17 cellular contexts compared by ENCODE assay signal in the genomic region with DNA sequence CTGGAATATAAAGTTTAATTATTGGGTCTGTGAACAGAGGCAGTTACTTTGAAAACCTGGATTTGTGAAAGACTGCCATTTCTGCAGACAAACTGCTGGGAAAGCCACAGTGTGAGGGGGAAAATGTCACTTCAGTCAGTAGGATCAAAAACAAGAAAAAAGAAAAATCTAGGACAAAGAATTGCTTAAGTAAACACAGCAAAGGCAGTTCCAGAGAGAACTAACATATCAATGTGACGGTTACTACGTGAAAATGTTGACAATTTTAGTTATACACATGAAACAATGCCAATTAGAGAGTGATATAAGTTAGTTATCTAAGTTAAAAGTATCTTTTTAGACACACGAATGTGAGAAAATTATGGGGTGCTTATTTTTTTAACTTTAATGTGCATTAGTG.
DNase-seq lines count a peak whose midpoint lies in the region; ATAC-seq, FAIRE-seq and TF ChIP-seq lines count a peak whose summit lies in the region.
"Had no signal": no experiment of that assay in that cellular context is flagged by ENCODE, and none has a peak within 500 bp of the region (broad histone marks: within the 10 kb centered on the region; RNA-seq: fewer than 3 reads in every experiment).

No MANE protein-coding gene starts in this region.

- H3K14ac ChIP-seq in H9 (ENCODE audit: insufficient read depth, low read length) (no peak overlapping the region), mesenchymal stem cell (ENCODE audit: low read length in 2 of 2) (no peak overlapping the region)

- H4K91ac ChIP-seq in H9 (ENCODE audit: insufficient read length, low read depth, low read length) (no peak overlapping the region), mesenchymal stem cell (ENCODE audit: low read length) (no peak overlapping the region)

- no peak overlapping the region for H3K4me3 ChIP-seq in astrocyte (ENCODE audit: insufficient read depth, low read depth, low read length)
- no peak overlapping the region for H3K4me3 ChIP-seq in smooth muscle cell
- no peak overlapping the region for H3K4me3 ChIP-seq in mesenchymal stem cell (ENCODE audit: insufficient read depth in 1 of 2, low read depth in 1 of 2, low read length in 2 of 2)

- H3K36me3 Mint-ChIP-seq in H9 (ENCODE audit: insufficient read depth in 1 of 3, low read depth in 3 of 3): peaks cover 12 to 13% (median 12%) of the 10 kb centered on the region in 3 experiments; a peak in 6 of 7 replicates
- H3K36me3 Mint-ChIP-seq in astrocyte (ENCODE audit: low read depth, unreplicated experiment): peaks cover 3% of the 10 kb centered on the region
- peaks cover 4% of the 10 kb centered on the region for H3K36me3 Mint-ChIP-seq in neural crest cell (ENCODE audit: low read depth)
- H3K36me3 Mint-ChIP-seq: IgD-negative memory B cell had no signal

- H3F3A ChIP-seq in smooth muscle cell (ENCODE audit: low read depth): no peaks in the 10 kb centered on the region

- peak; percentile 34 for FAIRE-seq in astrocyte (lab: Jason Lieb, UNC)
- FAIRE-seq: GM12892, GM19239 had no signal

- no peak overlapping the region for H2BK5ac ChIP-seq in H9 (ENCODE audit: insufficient read length, low read length)
- H2BK5ac ChIP-seq in mesenchymal stem cell (ENCODE audit: low read depth, low read length, poor library complexity, severe bottlenecking): no peak overlapping the region

- H3K9ac ChIP-seq in H9 (ENCODE audit: extremely low read depth, insufficient read length, low read length) (no peak overlapping the region), astrocyte (ENCODE audit: low read length) (no peak overlapping the region), smooth muscle cell (ENCODE audit: low read depth) (no peak overlapping the region), mesenchymal stem cell (ENCODE audit: low read length) (no peak overlapping the region)

- H2AK5ac ChIP-seq in H9 (ENCODE audit: insufficient read length, low read length): no peak overlapping the region
- no peak overlapping the region for H2AK5ac ChIP-seq in mesenchymal stem cell (ENCODE audit: low read length, severe bottlenecking)

- H2AFZ ChIP-seq in H9 (ENCODE audit: low read length) (no peak overlapping the region), astrocyte (ENCODE audit: low read depth, low read length) (no peak overlapping the region), smooth muscle cell (ENCODE audit: low read depth) (peak overlapping the region; percentile 45), mesenchymal stem cell (ENCODE audit: low read depth, low read length) (no peak overlapping the region)

- H3K4me2 ChIP-seq in H9 (ENCODE audit: insufficient read depth, insufficient read length, low read length): no peak overlapping the region
- no peak overlapping the region for H3K4me2 ChIP-seq in astrocyte (ENCODE audit: low read length)
- H3K4me2 ChIP-seq in smooth muscle cell: no peak overlapping the region
- H3K4me2 ChIP-seq in mesenchymal stem cell (ENCODE audit: low read length, poor library complexity, severe bottlenecking): no peak overlapping the region

- no peak overlapping the region for H4K8ac ChIP-seq in H9 (replicated peaks; ENCODE audit: insufficient read length, low read depth, low read length)
- H4K8ac ChIP-seq in mesenchymal stem cell (ENCODE audit: low read length): no peak overlapping the region

- no peak overlapping the region for H4K5ac ChIP-seq in H9 (ENCODE audit: insufficient read length, low read depth, low read length)

- H3K56ac ChIP-seq in H9 (ENCODE audit: insufficient read length, low read depth, low read length): no peak overlapping the region

- H3K9me3 ChIP-seq in H9 (ENCODE audit: control insufficient read depth, low read depth, low read length) (no peaks in the 10 kb centered on the region), astrocyte (ENCODE audit: insufficient read depth, low read depth, low read length) (no peaks in the 10 kb centered on the region), smooth muscle cell (replicated peaks; ENCODE audit: low read depth) (no peaks in the 10 kb centered on the region), mesenchymal stem cell (ENCODE audit: control insufficient read depth, low read length) (no peaks in the 10 kb centered on the region)

- H3K27me3 Mint-ChIP-seq in H9 (ENCODE audit: low read depth) (no peaks in the 10 kb centered on the region), astrocyte (ENCODE audit: low read depth, unreplicated experiment) (no peaks in the 10 kb centered on the region), neural crest cell (ENCODE audit: low read depth) (no peaks in the 10 kb centered on the region)
- H3K27me3 Mint-ChIP-seq: CD4-positive, alpha-beta memory T cell; IgD-negative memory B cell had no signal

- H2BK15ac ChIP-seq in H9 (ENCODE audit: low read depth, low read length): no peak overlapping the region
- H2BK15ac ChIP-seq in mesenchymal stem cell (ENCODE audit: low read depth, poor library complexity, severe bottlenecking): no peak overlapping the region

- peak overlapping the region in 2 of 3 experiments; percentile 64 to 72; a peak in 3 of 7 replicates for H3K27ac Mint-ChIP-seq in H9
- H3K27ac Mint-ChIP-seq in astrocyte (ENCODE audit: unreplicated experiment): no peak overlapping the region
- H3K27ac Mint-ChIP-seq in neural crest cell (ENCODE audit: unreplicated experiment): peak overlapping the region; percentile 35
- H3K27ac Mint-ChIP-seq: B cell, IgD-negative memory B cell had no signal

- H3K36me3 ChIP-seq in astrocyte (ENCODE audit: insufficient read depth, low read length) (no peaks in the 10 kb centered on the region), smooth muscle cell (ENCODE audit: low read depth) (no peaks in the 10 kb centered on the region), mesenchymal stem cell (ENCODE audit: control insufficient read depth in 1 of 2, insufficient read depth in 2 of 2, low read depth in 1 of 2, low read length in 2 of 2) (no peaks in the 10 kb centered on the region)

- no peak overlapping the region for H3K23ac ChIP-seq in H9 (ENCODE audit: insufficient read length, low read depth, low read length)
- H3K23ac ChIP-seq in mesenchymal stem cell (ENCODE audit: low read length in 2 of 2): no peak overlapping the region

- H3T11ph ChIP-seq in H9 (ENCODE audit: low read length): no peak overlapping the region

- H3K27me3 ChIP-seq in H9 (ENCODE audit: insufficient read depth, low read length) (no peaks in the 10 kb centered on the region), astrocyte (ENCODE audit: insufficient read depth, low read length) (no peaks in the 10 kb centered on the region), smooth muscle cell (ENCODE audit: low read depth) (no peaks in the 10 kb centered on the region), mesenchymal stem cell (ENCODE audit: control insufficient read depth in 1 of 2, insufficient read depth in 1 of 2, low read length in 2 of 2) (no peaks in the 10 kb centered on the region)

- H2BK120ac ChIP-seq in H9 (ENCODE audit: low read depth, low read length, poor library complexity, severe bottlenecking) (no peak overlapping the region), mesenchymal stem cell (ENCODE audit: low read depth, low read length) (no peak overlapping the region)

- H3K4me1 Mint-ChIP-seq in H9: peaks cover 9 to 16% of the 10 kb centered on the region in 2 experiments
- H3K4me1 Mint-ChIP-seq in astrocyte (ENCODE audit: low read depth, unreplicated experiment): peaks cover 25% of the 10 kb centered on the region
- peaks cover 5% of the 10 kb centered on the region for H3K4me1 Mint-ChIP-seq in neural crest cell
- H3K4me1 Mint-ChIP-seq: B cell, IgD-negative memory B cell had no signal

- H3K4me3 Mint-ChIP-seq in H9: no peak overlapping the region
- H3K4me3 Mint-ChIP-seq in astrocyte (ENCODE audit: unreplicated experiment): no peak overlapping the region
- H3K4me3 Mint-ChIP-seq in neural crest cell: no peak overlapping the region
- H3K4me3 Mint-ChIP-seq: B cell; CD4-positive, alpha-beta memory T cell; IgD-negative memory B cell had no signal

- H3K79me2 ChIP-seq in H9 (ENCODE audit: insufficient read depth, low read length): no peaks in the 10 kb centered on the region; the same call in 1 of the 2 replicates
- no peaks in the 10 kb centered on the region for H3K79me2 ChIP-seq in astrocyte (ENCODE audit: insufficient read depth, low read length)
- no peaks in the 10 kb centered on the region for H3K79me2 ChIP-seq in smooth muscle cell (ENCODE audit: low read depth)

- H3K27ac ChIP-seq in H9 (ENCODE audit: insufficient read length, low read depth, low read length): no peak overlapping the region
- no peak overlapping the region for H3K27ac ChIP-seq in astrocyte (ENCODE audit: low read depth, low read length)
- no peak overlapping the region for H3K27ac ChIP-seq in smooth muscle cell (ENCODE audit: low read depth)
- no peak overlapping the region for H3K27ac ChIP-seq in mesenchymal stem cell (ENCODE audit: low read length, poor library complexity, severe bottlenecking)
- H3K27ac ChIP-seq: C4-2B had no signal

- H2BK12ac ChIP-seq in H9 (ENCODE audit: insufficient read length, low read depth, low read length) (no peak overlapping the region), mesenchymal stem cell (ENCODE audit: low read length in 2 of 2) (no peak overlapping the region)

- no peak overlapping the region for H2BK20ac ChIP-seq in H9 (ENCODE audit: low read depth, low read length, poor library complexity, severe bottlenecking)

- no CpG with 5 or more reads among the region's 3 CpGs for WGBS in H9 (ENCODE audit: extremely low coverage, insufficient read length, low lambda C conversion rate)
- 68% methylated on average over 3 of the region's 3 CpGs for WGBS in smooth muscle cell (ENCODE audit: low lambda C conversion rate)
- WGBS in mesenchymal stem cell: 83% methylated on average over 1 of the region's 3 CpGs

- H3K18ac ChIP-seq in H9 (ENCODE audit: insufficient read length, low read depth, low read length) (no peak overlapping the region), mesenchymal stem cell (ENCODE audit: low read depth in 1 of 2, low read length in 2 of 2) (no peak overlapping the region)

- no peak for ATAC-seq in HG02678 (IDR thresholded peaks at IDR 0.05; ENCODE audit: unreplicated experiment)
- ATAC-seq: HCT116 had no signal

- H3K9me3 Mint-ChIP-seq in H9 (peaks cover 14 to 15% of the 10 kb centered on the region in 2 experiments; a peak in 4 of 5 replicates), astrocyte (ENCODE audit: unreplicated experiment) (peaks cover 8% of the 10 kb centered on the region), neural crest cell (peaks cover 11% of the 10 kb centered on the region)

- DNase-seq in H9: no peak
- DNase-seq in astrocyte (ENCODE audit: low read depth): no peak
- no peak for DNase-seq in neural crest cell (ENCODE audit: low read depth, low spot score)
- DNase-seq in smooth muscle cell (lab: John Stamatoyannopoulos, UW; ENCODE audit: unreplicated experiment): no peak
- no peak for DNase-seq in NCI-H1048 (lab: John Stamatoyannopoulos, UW)
- DNase-seq in mesenchymal stem cell: no peak
- DNase-seq: CD4-positive, alpha-beta memory T cell; DMS153; DMS79 treated with DMSO at 0.1 percent for 48 hours; EL had no signal

- no peaks in the 10 kb centered on the region for H3K23me2 ChIP-seq in H9 (ENCODE audit: insufficient read length, low read depth, low read length, poor library complexity, severe bottlenecking)

- TF ChIP-seq CTCF in H9 (conservative IDR thresholded peaks at IDR 0.05) (no peak), astrocyte (IDR thresholded peaks at IDR 0.05; ENCODE audit: insufficient read depth, low read depth, low read length) (no peak), neural crest cell (conservative IDR thresholded peaks at IDR 0.05) (no peak), smooth muscle cell (IDR thresholded peaks at IDR 0.05; ENCODE audit: borderline replicate concordance, insufficient read depth, poor library complexity, severe bottlenecking) (no peak)

- H3K4ac ChIP-seq in H9 (ENCODE audit: low read depth, low read length): no peak overlapping the region
- no peak overlapping the region for H3K4ac ChIP-seq in mesenchymal stem cell (ENCODE audit: low read depth in 1 of 2, low read length in 2 of 2)

- no peaks in the 10 kb centered on the region for H4K20me1 ChIP-seq in H9 (ENCODE audit: control insufficient read depth, insufficient read depth, insufficient read length)
- H4K20me1 ChIP-seq in astrocyte (ENCODE audit: insufficient read depth, low read length): no peaks in the 10 kb centered on the region
- no peaks in the 10 kb centered on the region for H4K20me1 ChIP-seq in smooth muscle cell (ENCODE audit: low read depth)

- H3K4me1 ChIP-seq in H9 (ENCODE audit: insufficient read depth, low read length) (no peaks in the 10 kb centered on the region; the same call in 1 of the 2 replicates), astrocyte (ENCODE audit: insufficient read depth, low read length) (no peaks in the 10 kb centered on the region), smooth muscle cell (ENCODE audit: low read depth) (peaks cover 12% of the 10 kb centered on the region), mesenchymal stem cell (ENCODE audit: control insufficient read depth, insufficient read depth, low read depth, low read length) (no peaks in the 10 kb centered on the region)

- no peaks in the 10 kb centered on the region for H3K79me1 ChIP-seq in H9 (ENCODE audit: insufficient read depth, low read depth, low read length, poor library complexity, severe bottlenecking)
- peaks cover 1% of the 10 kb centered on the region for H3K79me1 ChIP-seq in mesenchymal stem cell (replicated peaks; ENCODE audit: low read length, poor library complexity, severe bottlenecking)
